Comparison of ENCODE assay signal across 8 cellular contexts in genomic region chr12:75489613-75490210, GRCh38. TPM values are rescaled to one million over a fixed set of nuclear protein-coding genes. Genes with fewer than 3 reads are reported as not detected.
DNase-seq lines count a peak whose midpoint lies in the region; ATAC-seq and TF ChIP-seq lines count a peak whose summit lies in the region.

No MANE protein-coding gene starts in this region.

- no peak for TF ChIP-seq CTCF in fibroblast of the aortic adventitia (IDR thresholded peaks at IDR 0.05; ENCODE audit: insufficient read depth, low read length)

- POLR2A ChIA-PET in T-cell (lab: Charles Lee) = interaction anchor here in 1 of 2 donors (1.0 kb wide), 1 partner anchor 18 kb away, joined by 4 read pairs; no protein-coding TSS in a partner anchor

- ATAC-seq in T-cell (replicated peaks in 1 of 4) (peak in 3 of 4 experiments; percentile 61 to 70 (median 61)), HG03159 (IDR thresholded peaks at IDR 0.05; ENCODE audit: unreplicated experiment) (no peak)

- DNase-seq in Daoy (ENCODE audit: low read depth) (peak; percentile 76), HCEC 1CT (peak; percentile 54), T-cell (no peak), fibroblast of the aortic adventitia (ENCODE audit: low read depth) (peak; percentile 77), posterior vena cava (ENCODE audit: low spot score) (no peak), NCI-H2171 treated with DMSO at 0.1 percent for 48 hours (lab: John Stamatoyannopoulos, UW) (no peak), HUDEP-2 (lab: John Stamatoyannopoulos, UW; ENCODE audit: unreplicated experiment in 76 of 76) (no peak)

- H3K4me1 Mint-ChIP-seq in T-cell = peaks cover 13 to 68% (median 61%) of the 10 kb centered on the region in 3 donors

- no peaks in the 10 kb centered on the region for H3K27me3 Mint-ChIP-seq in T-cell

- CTCF ChIA-PET in T-cell (lab: Charles Lee) = interaction anchor here in 1 of 2 donors (0.7 kb wide), 1 partner anchor 52 kb away, joined by 3 read pairs; no protein-coding TSS in a partner anchor

- peaks cover 39% of the 10 kb centered on the region for H3K36me3 Mint-ChIP-seq in T-cell

- H3K4me3 Mint-ChIP-seq in T-cell = peak overlapping the region in 1 of 3 donors; percentile 11

- peak overlapping the region; percentile 71 to 81 for H3K27ac Mint-ChIP-seq in T-cell

- intact Hi-C loops in posterior vena cava (cut with DNase I) = loop anchor here in 1 of 2 donors (10.0 kb wide), 2 partner anchors 95 to 155 kb away; partner anchors contain the start of genes CAPS2, GLIPR1L1 and GLIPR1L2

- no peak overlapping the region for H3K4me3 ChIP-seq in fibroblast of the aortic adventitia (ENCODE audit: low read depth, low read length)

- no peaks in the 10 kb centered on the region for H3K9me3 Mint-ChIP-seq in T-cell

RNA-seq across cellular contexts. Expression of gene GLIPR1, which starts 9.2 kb away (rescaled TPM):
- total RNA-seq in Daoy (2014; rRNA removed; shearing (Covaris generic)) = 71.9 and 73.3 TPM in 2 replicates
- total RNA-seq in T-cell = 100 to 1,000 TPM in 1 of 5 donors, 10 to 100 TPM in 4; 42.9 to 102 (median 53.5) TPM
- 5.2 and 167 TPM in 2 replicates for total RNA-seq in fibroblast of the aortic adventitia (ENCODE audit: low replicate concordance)
- 10 to 100 TPM; 57.2 to 68.0 TPM for total RNA-seq in posterior vena cava

RNA-seq across cellular contexts. Expression of gene KRR1, which starts 21.7 kb away (rescaled TPM):
- 50.3 and 52.4 TPM in 2 replicates for total RNA-seq in Daoy (2014; rRNA removed; shearing (Covaris generic))
- total RNA-seq in T-cell (100 to 1,000 TPM in 2 of 5 donors, 10 to 100 TPM in 3; 53.7 to 122 (median 66.5) TPM), fibroblast of the aortic adventitia (ENCODE audit: low replicate concordance) (27.0 and 71.4 TPM in 2 replicates), posterior vena cava (10 to 100 TPM; 47.6 TPM)

Comparison
In these comparisons a context has a peak if more than half of its experiments do, and no peak if none do; other contexts are left out.
1. DNase-seq: peak in Daoy (single experiment), HCEC 1CT (single experiment) and fibroblast of the aortic adventitia (single experiment); none in T-cell (0 of 34), posterior vena cava (single experiment), NCI-H2171 treated with DMSO at 0.1 percent for 48 hours (single experiment) and HUDEP-2 (0 of 76).